In the genomic region with DNA sequence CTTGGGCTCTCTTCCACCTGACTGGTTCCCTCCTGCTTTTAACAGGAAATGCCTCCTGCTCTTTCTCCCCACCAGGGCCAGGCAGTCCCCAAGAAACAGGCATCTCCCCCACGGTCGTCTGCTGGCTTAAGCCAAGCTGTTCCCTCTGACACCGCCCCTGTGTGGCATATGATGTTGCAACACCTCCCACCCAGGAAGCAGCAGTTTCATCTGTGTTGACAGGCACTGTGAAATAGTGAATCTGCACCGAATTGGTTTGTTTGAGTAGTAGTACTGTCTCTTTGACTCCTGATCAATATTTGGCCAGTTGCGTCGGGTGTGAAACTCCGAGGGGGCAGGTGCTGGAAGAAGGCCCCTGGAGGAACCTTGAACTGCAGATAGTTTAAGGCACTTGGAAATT, we compare ENCODE assay signal across 13 cellular contexts.
DNase-seq lines count a peak whose midpoint lies in the region; ATAC-seq, FAIRE-seq and TF ChIP-seq lines count a peak whose summit lies in the region.
"Had no signal": no experiment of that assay in that cellular context is flagged by ENCODE, and none has a peak within 500 bp of the region (broad histone marks: within the 10 kb centered on the region; RNA-seq: fewer than 3 reads in every experiment).

No MANE protein-coding gene starts in this region.

- peaks cover 19% of the 10 kb centered on the region for H3K4me1 Mint-ChIP-seq in Caco-2 (ENCODE audit: low read depth, unreplicated experiment)

- H4K20me1 ChIP-seq in GM12878 (ENCODE audit: control insufficient read depth, insufficient read depth), result no peaks in the 10 kb centered on the region
- H4K20me1 ChIP-seq: BLaER1 had no signal

- no peaks in the 10 kb centered on the region for H3K9me3 Mint-ChIP-seq in Caco-2 (ENCODE audit: unreplicated experiment)

- H3K27me3 Mint-ChIP-seq in Caco-2 (ENCODE audit: insufficient read depth, unreplicated experiment), result no peaks in the 10 kb centered on the region

- no peak for TF ChIP-seq EP300 in GM12878 (IDR thresholded peaks at IDR 0.05; ENCODE audit: borderline replicate concordance in 1 of 2, control insufficient read depth in 1 of 2, low read depth in 2 of 2, low read length in 2 of 2)

- H3K79me2 ChIP-seq in GM12878 (ENCODE audit: control insufficient read depth, insufficient read depth, low read length), result no peaks in the 10 kb centered on the region

- no peak for TF ChIP-seq POLR2A in GM12878 (IDR thresholded peaks at IDR 0.05; ENCODE audit: low read depth, low read length)

- no peaks in the 10 kb centered on the region for H3K27me3 ChIP-seq in Caco-2 (replicated peaks; ENCODE audit: control insufficient read depth, insufficient read depth, low read length)
- H3K27me3 ChIP-seq in GM12878 (replicated peaks in 1 of 2; ENCODE audit: control insufficient read depth in 2 of 2, insufficient read depth in 2 of 2, low read length in 1 of 2), result no peaks in the 10 kb centered on the region; a peak in 1 of 4 replicates
- no peaks in the 10 kb centered on the region for H3K27me3 ChIP-seq in liver (ENCODE audit: control insufficient read depth in 4 of 4, insufficient read depth in 4 of 4, low read length in 3 of 4)
- H3K27me3 ChIP-seq: BLaER1, body of pancreas, sigmoid colon had no signal

- no peak overlapping the region for H3K4me2 ChIP-seq in GM12878 (ENCODE audit: control insufficient read depth, insufficient read depth)
- H3K4me2 ChIP-seq: BLaER1 had no signal

- POLR2A ChIA-PET in Caco-2 (lab: Charles Lee), result no interaction called here
- POLR2A ChIA-PET in GM12878 (lab: Charles Lee), result interaction anchor here (1.0 kb wide), 1 partner anchor 121 kb away, joined by 3 read pairs; no protein-coding TSS in a partner anchor

- RAD21 ChIA-PET in GM12878 (lab: Charles Lee; ENCODE audit: unreplicated experiment), result interaction anchor here (1.4 kb wide), 1 partner anchor 14 kb away, joined by 4 read pairs; no protein-coding TSS in a partner anchor

- no peak overlapping the region for H2AFZ ChIP-seq in GM12878 (ENCODE audit: control insufficient read depth, low read depth, low read length)

- no peak overlapping the region for H3K4me3 Mint-ChIP-seq in Caco-2 (ENCODE audit: unreplicated experiment)
- H3K4me3 Mint-ChIP-seq: activated CD4-positive, alpha-beta T cell treated with anti-CD3 and anti-CD28 coated beads for 36 hours had no signal

- intact Hi-C loops in Caco-2 (cut with micrococcal nuclease; ENCODE audit: unreplicated experiment) (no loop called here), GM12878 (cut with micrococcal nuclease; ENCODE audit: unreplicated experiment) (no loop called here), mucosa of descending colon (cut with DNase I, micrococcal nuclease) (loop anchor here in 1 of 2 donors (10.0 kb wide), 1 partner anchor 620 kb away; the partner anchor contains the start of gene PTPRG)

- H3K4me1 ChIP-seq in Caco-2, result no peaks in the 10 kb centered on the region; the same call in 1 of the 2 replicates
- no peaks in the 10 kb centered on the region for H3K4me1 ChIP-seq in GM12878 (ENCODE audit: control insufficient read depth, insufficient read depth, low read length)
- peaks cover 0 to 15% (median 9%) of the 10 kb centered on the region in 4 donors for H3K4me1 ChIP-seq in liver (ENCODE audit: control insufficient read depth in 4 of 4, insufficient read depth in 4 of 4, low read length in 3 of 4)
- H3K4me1 ChIP-seq in mucosa of descending colon (ENCODE audit: low read depth), result no peaks in the 10 kb centered on the region
- H3K4me1 ChIP-seq: body of pancreas had no signal

- no peak overlapping the region for H3K9ac ChIP-seq in GM12878 (ENCODE audit: control insufficient read depth, insufficient read depth, low read length)
- H3K9ac ChIP-seq in liver (ENCODE audit: low read depth in 1 of 2, low read length in 2 of 2), result no peak overlapping the region
- H3K9ac ChIP-seq: BLaER1 had no signal

- in situ Hi-C loops in GM12878 (cut with MboI), result loop anchor here (10.0 kb wide), 1 partner anchor 620 kb away; the partner anchor contains the start of gene PTPRG

- 32% methylated on average over 7 of the region's 7 CpGs for WGBS in GM12878 (ENCODE audit: insufficient coverage, insufficient replicate concordance, low lambda C conversion rate, missing lambda C conversion rate)
- 33% methylated on average over 7 of the region's 7 CpGs for whole genome bisulfite sequencing in liver

- H3K4me3 ChIP-seq in Caco-2 (ENCODE audit: low read depth, low read length) (no peak overlapping the region), GM12878 (no peak overlapping the region), liver (ENCODE audit: low read depth in 1 of 3, low read length in 3 of 3) (no peak overlapping the region), mucosa of descending colon (no peak overlapping the region)
- H3K4me3 ChIP-seq: BLaER1, body of pancreas, sigmoid colon had no signal

- peak overlapping the region; percentile 21 for H3K27ac Mint-ChIP-seq in Caco-2 (ENCODE audit: unreplicated experiment)
- H3K27ac Mint-ChIP-seq: activated CD4-positive, alpha-beta T cell treated with anti-CD3 and anti-CD28 coated beads for 36 hours had no signal

- TF ChIP-seq CTCF in Caco-2 (IDR thresholded peaks at IDR 0.05; ENCODE audit: insufficient read depth in 1 of 2, low read depth in 1 of 2, low read length in 1 of 2, severe bottlenecking in 1 of 2, unreplicated experiment in 1 of 2) (no peak), GM12878 (IDR thresholded peaks at IDR 0.05 in 2 of 3, conservative IDR thresholded peaks at IDR 0.05 in 1 of 3; ENCODE audit: control insufficient read depth in 2 of 3, extremely low read depth in 1 of 3, insufficient read depth in 1 of 3, low read depth in 3 of 3, low read length in 3 of 3) (no peak), liver (IDR thresholded peaks at IDR 0.05; ENCODE audit: low read depth, low read length, missing input control) (no peak), mucosa of descending colon (IDR thresholded peaks at IDR 0.05) (no peak)

- DNase-seq in Caco-2, result peak in 1 of 2 experiments; percentile 3
- peak; percentile 31 for DNase-seq in HuH-7.5 (ENCODE audit: low spot score)
- DNase-seq in GM12878 (ENCODE audit: low read depth, low spot score), result no peak
- no peak for DNase-seq in HPDE6-E6E7 (ENCODE audit: extremely low spot score)
- DNase-seq in DMS79 (lab: John Stamatoyannopoulos, UW), result no peak
- DNase-seq in mesenteric fat pad (ENCODE audit: low spot score), result no peak
- DNase-seq in mucosa of descending colon, result no peak
- DNase-seq: activated CD4-positive, alpha-beta T cell treated with anti-CD3 and anti-CD28 coated beads for 36 hours; NCI-H1436 treated with DMSO at 0.1 percent for 48 hours; sigmoid colon had no signal

- no peak for FAIRE-seq in GM12878 (lab: Jason Lieb, UNC)

- CTCF ChIA-PET in Caco-2 (lab: Charles Lee) (no interaction called here), GM12878 (lab: Yijun Ruan, JAX) (interaction anchor here (1.2 to 11.0 kb wide), 4 partner anchors 131 to 619 kb away, joined by 3 to 198 read pairs (median 44); no protein-coding TSS in a partner anchor)

- H3K36me3 Mint-ChIP-seq in Caco-2 (ENCODE audit: insufficient read depth, unreplicated experiment), result peaks cover 15% of the 10 kb centered on the region

- BruUV-seq in Caco-2 (replicated peaks; lab: Mats Ljungman, UMichigan), result no TSS peak
- no TSS peak for BruUV-seq in GM12878 (replicated peaks; lab: Mats Ljungman, UMichigan)

- no peak for TF ChIP-seq RAD21 in GM12878 (IDR thresholded peaks at IDR 0.05; ENCODE audit: insufficient read depth, low read depth, low read length)
- TF ChIP-seq RAD21 in liver (IDR thresholded peaks at IDR 0.05), result peak; percentile 46 to 67

- H3K36me3 ChIP-seq in Caco-2 (ENCODE audit: control insufficient read depth, insufficient read depth, low read length) (no peaks in the 10 kb centered on the region), GM12878 (ENCODE audit: control insufficient read depth in 2 of 2, insufficient read depth in 2 of 2, low read length in 1 of 2) (no peaks in the 10 kb centered on the region), liver (ENCODE audit: control insufficient read depth in 4 of 4, insufficient read depth in 3 of 4, low read depth in 1 of 4, low read length in 3 of 4) (no peaks in the 10 kb centered on the region), mucosa of descending colon (ENCODE audit: low read depth) (no peaks in the 10 kb centered on the region)
- H3K36me3 ChIP-seq: BLaER1, sigmoid colon had no signal

- ATAC-seq in GM12878 (peak; percentile 43), mucosa of descending colon (no peak)
- ATAC-seq: activated CD4-positive, alpha-beta T cell treated with anti-CD3 and anti-CD28 coated beads for 36 hours; body of pancreas had no signal

- SMC1A ChIA-PET in GM12878 (lab: Charles Lee; ENCODE audit: uncharacterized antibody, unreplicated experiment), result interaction anchor here (0.6 to 1.4 kb wide), 2 partner anchors 326 to 395 kb away, joined by 3 read pairs; no protein-coding TSS in a partner anchor

- no peaks in the 10 kb centered on the region for H3K9me3 ChIP-seq in Caco-2
- no peaks in the 10 kb centered on the region for H3K9me3 ChIP-seq in GM12878 (replicated peaks; ENCODE audit: control insufficient read depth, insufficient read depth, low read length)
- H3K9me3 ChIP-seq in liver (ENCODE audit: control insufficient read depth in 4 of 4, low read length in 3 of 4), result no peaks in the 10 kb centered on the region
- no peaks in the 10 kb centered on the region for H3K9me3 ChIP-seq in mucosa of descending colon
- H3K9me3 ChIP-seq: BLaER1, body of pancreas, sigmoid colon had no signal

- H3K27ac ChIP-seq in GM12878 (ENCODE audit: control insufficient read depth, insufficient read depth) (no peak overlapping the region), liver (ENCODE audit: low read depth in 1 of 2, low read length in 2 of 2) (no peak overlapping the region)
- H3K27ac ChIP-seq: BLaER1, body of pancreas, sigmoid colon had no signal

TF ChIP-seq in GM12878, 131 proteins besides CTCF, POLR2A, EP300 and RAD21 (continues in another document):
- TF ChIP-seq CHD4 (IDR thresholded peaks at IDR 0.05) (no peak), USF1 (IDR thresholded peaks at IDR 0.05; ENCODE audit: borderline replicate concordance, extremely low read length, insufficient read depth, low read depth, low read length) (no peak)

TF ChIP-seq in liver, 16 proteins besides CTCF, POLR2A, EP300 and RAD21 (continues in another document):
- TF ChIP-seq ATF3 (IDR thresholded peaks at IDR 0.05), result no peak
- no peak for TF ChIP-seq TAF1 (conservative IDR thresholded peaks at IDR 0.05)
- TF ChIP-seq HNF4G (IDR thresholded peaks at IDR 0.05), result no peak
- peak; percentile 52 for TF ChIP-seq FOXA1 (IDR thresholded peaks at IDR 0.05)
- TF ChIP-seq, protein P1, sequence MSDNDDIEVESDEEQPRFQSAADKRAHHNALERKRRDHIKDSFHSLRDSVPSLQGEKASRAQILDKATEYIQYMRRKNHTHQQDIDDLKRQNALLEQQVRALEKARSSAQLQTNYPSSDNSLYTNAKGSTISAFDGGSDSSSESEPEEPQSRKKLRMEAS (IDR thresholded peaks at IDR 0.05), result peak; percentile 68
- peak; percentile 57 for TF ChIP-seq SP1 (IDR thresholded peaks at IDR 0.05)
- peak; percentile 69 for TF ChIP-seq FOXA2 (IDR thresholded peaks at IDR 0.05)
- no peak for TF ChIP-seq GABPA (IDR thresholded peaks at IDR 0.05 in 1 of 2, conservative IDR thresholded peaks at IDR 0.05 in 1 of 2)
